ENCODE assay signal across 1 cellular context in genomic region chr16:81480856-81481821, GRCh38.
TF ChIP-seq lines count a peak whose summit lies in the region.

No MANE protein-coding gene starts in this region.

TF ChIP-seq in HepG2, 621 proteins besides CTCF, POLR2A, EP300 and RAD21 (continued from another document and continues in another):
- peak; percentile 75; the same call in 1 of the 2 replicates for TF ChIP-seq ZNF646 (CRISPR knock-in tag; IDR thresholded peaks at IDR 0.05)
- peak; percentile 31 for TF ChIP-seq PRPF4 (IDR thresholded peaks at IDR 0.05; ENCODE audit: low read depth, low read length, poor library complexity, severe bottlenecking)
- TF ChIP-seq MAF1 (CRISPR knock-in tag; IDR thresholded peaks at IDR 0.05; ENCODE audit: borderline replicate concordance) = no peak
- peak; percentile 55; the same call in 1 of the 2 replicates for TF ChIP-seq ZSCAN21 (CRISPR knock-in tag; IDR thresholded peaks at IDR 0.05; ENCODE audit: borderline replicate concordance)
- no peak for TF ChIP-seq ZBTB44 (CRISPR knock-in tag; IDR thresholded peaks at IDR 0.05)
- TF ChIP-seq SRSF4 (IDR thresholded peaks at IDR 0.05; ENCODE audit: low read depth, low read length, poor library complexity, severe bottlenecking) = no peak
- TF ChIP-seq ZNF768 (CRISPR knock-in tag; IDR thresholded peaks at IDR 0.05) = peak; percentile 94
- no peak for TF ChIP-seq ZBTB40 (IDR thresholded peaks at IDR 0.05)
- 0 out of 2 replicates have a peak, but pooled peaks have one; percentile 37 for TF ChIP-seq ZBTB40 (CRISPR knock-in tag; IDR thresholded peaks at IDR 0.05)
- TF ChIP-seq, protein P1, sequence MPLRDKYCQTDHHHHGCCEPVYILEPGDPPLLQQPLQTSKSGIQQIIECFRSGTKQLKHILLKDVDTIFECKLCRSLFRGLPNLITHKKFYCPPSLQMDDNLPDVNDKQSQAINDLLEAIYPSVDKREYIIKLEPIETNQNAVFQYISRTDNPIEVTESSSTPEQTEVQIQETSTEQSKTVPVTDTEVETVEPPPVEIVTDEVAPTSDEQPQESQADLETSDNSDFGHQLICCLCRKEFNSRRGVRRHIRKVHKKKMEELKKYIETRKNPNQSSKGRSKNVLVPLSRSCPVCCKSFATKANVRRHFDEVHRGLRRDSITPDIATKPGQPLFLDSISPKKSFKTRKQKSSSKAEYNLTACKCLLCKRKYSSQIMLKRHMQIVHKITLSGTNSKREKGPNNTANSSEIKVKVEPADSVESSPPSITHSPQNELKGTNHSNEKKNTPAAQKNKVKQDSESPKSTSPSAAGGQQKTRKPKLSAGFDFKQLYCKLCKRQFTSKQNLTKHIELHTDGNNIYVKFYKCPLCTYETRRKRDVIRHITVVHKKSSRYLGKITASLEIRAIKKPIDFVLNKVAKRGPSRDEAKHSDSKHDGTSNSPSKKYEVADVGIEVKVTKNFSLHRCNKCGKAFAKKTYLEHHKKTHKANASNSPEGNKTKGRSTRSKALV (CRISPR knock-in tag; IDR thresholded peaks at IDR 0.05) = no peak
- TF ChIP-seq ZNF564 (CRISPR knock-in tag; IDR thresholded peaks at IDR 0.05) = peak; percentile 41; the same call in 1 of the 2 replicates
- TF ChIP-seq ZHX2 (IDR thresholded peaks at IDR 0.05; ENCODE audit: low read depth) = 0 out of 2 replicates have a peak, but pooled peaks have one; percentile 22
- no peak for TF ChIP-seq ZHX2 (CRISPR knock-in tag; IDR thresholded peaks at IDR 0.05; ENCODE audit: borderline replicate concordance)
- TF ChIP-seq SP5 (CRISPR knock-in tag; IDR thresholded peaks at IDR 0.05; ENCODE audit: borderline replicate concordance, low read depth) = peak; percentile 51; the same call in 1 of the 2 replicates
- no peak for TF ChIP-seq ZNF639 (CRISPR knock-in tag; conservative IDR thresholded peaks at IDR 0.05)
- TF ChIP-seq, protein P2, sequence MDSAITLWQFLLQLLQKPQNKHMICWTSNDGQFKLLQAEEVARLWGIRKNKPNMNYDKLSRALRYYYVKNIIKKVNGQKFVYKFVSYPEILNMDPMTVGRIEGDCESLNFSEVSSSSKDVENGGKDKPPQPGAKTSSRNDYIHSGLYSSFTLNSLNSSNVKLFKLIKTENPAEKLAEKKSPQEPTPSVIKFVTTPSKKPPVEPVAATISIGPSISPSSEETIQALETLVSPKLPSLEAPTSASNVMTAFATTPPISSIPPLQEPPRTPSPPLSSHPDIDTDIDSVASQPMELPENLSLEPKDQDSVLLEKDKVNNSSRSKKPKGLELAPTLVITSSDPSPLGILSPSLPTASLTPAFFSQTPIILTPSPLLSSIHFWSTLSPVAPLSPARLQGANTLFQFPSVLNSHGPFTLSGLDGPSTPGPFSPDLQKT (CRISPR knock-in tag; IDR thresholded peaks at IDR 0.05; ENCODE audit: borderline replicate concordance) = no peak
